8 cellular contexts compared by ENCODE assay signal in the genomic region with DNA sequence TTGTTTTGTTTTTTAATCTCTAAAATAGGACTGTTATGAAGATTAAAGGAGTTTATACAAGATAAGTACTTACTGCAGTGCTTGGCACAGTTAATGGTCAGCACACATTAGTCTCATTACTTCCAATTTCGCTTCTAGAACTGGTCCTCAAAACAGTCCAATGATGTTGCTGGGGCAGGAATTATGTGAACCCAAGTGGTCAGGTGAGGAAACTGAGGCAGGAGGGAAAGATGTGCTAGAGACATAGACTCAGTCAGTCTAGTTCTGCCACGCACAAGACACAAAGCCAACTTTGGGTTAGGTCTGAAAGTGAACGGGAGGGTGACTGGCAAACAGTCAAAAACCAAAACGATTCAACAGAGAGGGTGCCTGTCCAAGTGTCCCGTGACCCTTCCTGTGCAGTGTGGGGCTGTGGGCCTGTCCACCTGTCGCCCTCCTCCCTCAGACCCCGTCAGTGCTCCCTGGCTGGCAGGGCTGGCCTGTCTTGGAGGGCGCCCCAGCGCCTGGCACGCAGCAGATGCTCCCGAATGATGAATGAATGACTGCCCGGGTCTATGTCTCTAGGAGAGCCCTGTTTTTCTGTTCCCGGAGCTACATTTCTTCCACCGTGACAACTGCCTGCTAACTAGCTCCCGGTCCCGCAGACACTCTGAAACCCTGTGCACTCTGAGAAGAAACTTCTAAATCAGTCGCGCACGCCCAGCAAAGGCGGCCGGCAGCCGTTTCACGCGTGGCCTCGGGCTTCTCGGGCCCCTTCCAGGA. TPM values are rescaled to one million over a fixed set of nuclear protein-coding genes. Genes with fewer than 3 reads are reported as not detected.
DNase-seq lines count a peak whose midpoint lies in the region; ATAC-seq and TF ChIP-seq lines count a peak whose summit lies in the region.

No MANE protein-coding gene starts in this region.

- H3K4me1 ChIP-seq in mesodermal cell (ENCODE audit: control insufficient read depth, insufficient read depth, low read length, poor library complexity, severe bottlenecking), result peaks cover 5% of the 10 kb centered on the region

- BruUV-seq in MCF 10A (replicated peaks; lab: Mats Ljungman, UMichigan), result TSS peak; percentile 37

- H3K27me3 Mint-ChIP-seq in stimulated activated naive CD8-positive, alpha-beta T cell treated with anti-CD3 and anti-CD28 coated beads, Interleukin-15, Interleukin-2, amounts not matched to agents 100 ng/mL and 50 ng/mL, for 24 hours, result no peaks in the 10 kb centered on the region
- H3K27me3 Mint-ChIP-seq in MCF 10A (ENCODE audit: insufficient read depth, unreplicated experiment), result no peaks in the 10 kb centered on the region

- POLR2A ChIA-PET in MCF 10A (lab: Yijun Ruan, JAX), result interaction anchor here (0.7 to 2.1 kb wide), 4 partner anchors 16 to 311 kb away, joined by 3 to 4 read pairs (median 3); no protein-coding TSS in a partner anchor

- H3K9me3 Mint-ChIP-seq in stimulated activated naive CD8-positive, alpha-beta T cell treated with anti-CD3 and anti-CD28 coated beads, Interleukin-15, Interleukin-2, amounts not matched to agents 100 ng/mL and 50 ng/mL, for 24 hours, result no peaks in the 10 kb centered on the region
- H3K9me3 Mint-ChIP-seq in MCF 10A (ENCODE audit: unreplicated experiment), result no peaks in the 10 kb centered on the region

- 35 to 37% methylated on average over 26 of the region's 26 CpGs for WGBS in mesodermal cell (ENCODE audit: insufficient coverage in 2 of 2), 2 experiments

- TF ChIP-seq CTCF in MCF 10A (IDR thresholded peaks at IDR 0.05; ENCODE audit: unreplicated experiment), result no peak

- H3K4me3 Mint-ChIP-seq in stimulated activated naive CD8-positive, alpha-beta T cell treated with anti-CD3 and anti-CD28 coated beads, Interleukin-15, Interleukin-2, amounts not matched to agents 100 ng/mL and 50 ng/mL, for 24 hours, result peak overlapping the region; percentile 96
- peak overlapping the region; percentile 82 for H3K4me3 Mint-ChIP-seq in MCF 10A (ENCODE audit: unreplicated experiment)

- H3K36me3 ChIP-seq in mesodermal cell (ENCODE audit: control insufficient read depth, insufficient read depth, low read length), result peaks cover 47% of the 10 kb centered on the region

- peak overlapping the region; percentile 69 for H3K4me3 ChIP-seq in mesodermal cell (ENCODE audit: extremely low read depth, insufficient read depth, low read length, poor library complexity, severe bottlenecking)

- CTCF ChIA-PET in MCF 10A (lab: Yijun Ruan, JAX), result interaction anchor here (0.6 to 2.1 kb wide), 2 partner anchors 48 to 62 kb away, joined by 5 to 11 read pairs; no protein-coding TSS in a partner anchor

- intact Hi-C loops in MCF 10A (cut with micrococcal nuclease), result loop anchor here (1.0 to 2.0 kb wide), 3 partner anchors 32 to 87 kb away; a partner anchor contains a TSS

- H3K4me1 Mint-ChIP-seq in stimulated activated naive CD8-positive, alpha-beta T cell treated with anti-CD3 and anti-CD28 coated beads, Interleukin-15, Interleukin-2, amounts not matched to agents 100 ng/mL and 50 ng/mL, for 24 hours (ENCODE audit: low read depth), result peaks cover 30% of the 10 kb centered on the region
- H3K4me1 Mint-ChIP-seq in MCF 10A (ENCODE audit: insufficient read depth, unreplicated experiment), result no peaks in the 10 kb centered on the region

- no peak for ATAC-seq in stimulated activated naive CD8-positive, alpha-beta T cell treated with anti-CD3 and anti-CD28 coated beads, Interleukin-15, Interleukin-2, amounts not matched to agents 100 U/mL and 50 U/mL, for 24 hours
- no peak for ATAC-seq in HG02870 (IDR thresholded peaks at IDR 0.05; ENCODE audit: unreplicated experiment)

- peaks cover 46% of the 10 kb centered on the region for H3K36me3 Mint-ChIP-seq in stimulated activated naive CD8-positive, alpha-beta T cell treated with anti-CD3 and anti-CD28 coated beads, Interleukin-15, Interleukin-2, amounts not matched to agents 100 ng/mL and 50 ng/mL, for 24 hours (ENCODE audit: low read depth)
- H3K36me3 Mint-ChIP-seq in MCF 10A (ENCODE audit: insufficient read depth, unreplicated experiment), result peaks cover 7% of the 10 kb centered on the region

- no peak for DNase-seq in stimulated activated naive CD8-positive, alpha-beta T cell treated with anti-CD3 and anti-CD28 coated beads, Interleukin-15, Interleukin-2, amounts not matched to agents 100 U/mL and 50 U/mL, for 24 hours
- DNase-seq in MCF 10A (ENCODE audit: unreplicated experiment), result peak; percentile 3
- DNase-seq in NCI-H187 (lab: John Stamatoyannopoulos, UW), result no peak
- DNase-seq in superior temporal gyrus (ENCODE audit: extremely low spot score), result no peak
- DNase-seq in DMS114 treated with DMSO at 0.1 percent for 48 hours (lab: John Stamatoyannopoulos, UW; ENCODE audit: unreplicated experiment), result no peak

- H3K27ac Mint-ChIP-seq in stimulated activated naive CD8-positive, alpha-beta T cell treated with anti-CD3 and anti-CD28 coated beads, Interleukin-15, Interleukin-2, amounts not matched to agents 100 ng/mL and 50 ng/mL, for 24 hours, result peak overlapping the region; percentile 99
- peak overlapping the region; percentile 95 for H3K27ac Mint-ChIP-seq in MCF 10A (ENCODE audit: low read depth, unreplicated experiment)

- peak overlapping the region; percentile 83 for H3K27ac ChIP-seq in mesodermal cell (ENCODE audit: low read depth, low read length, severe bottlenecking)

- no peaks in the 10 kb centered on the region for H3K9me3 ChIP-seq in mesodermal cell (ENCODE audit: control insufficient read depth, low read length)

RNA-seq across cellular contexts. Expression of a gene that starts 2.4 kb away (rescaled TPM):
- total RNA-seq in MCF 10A (2022), result 21.5 and 21.8 TPM in 2 replicates
- polyA plus RNA-seq in mesodermal cell (2013, experiment 1 of 2), result 17.9 TPM
- 15.1 TPM for polyA plus RNA-seq in mesodermal cell (2013, experiment 2 of 2)
